ENCODE assay signal across 1 cellular context in the genomic region with DNA sequence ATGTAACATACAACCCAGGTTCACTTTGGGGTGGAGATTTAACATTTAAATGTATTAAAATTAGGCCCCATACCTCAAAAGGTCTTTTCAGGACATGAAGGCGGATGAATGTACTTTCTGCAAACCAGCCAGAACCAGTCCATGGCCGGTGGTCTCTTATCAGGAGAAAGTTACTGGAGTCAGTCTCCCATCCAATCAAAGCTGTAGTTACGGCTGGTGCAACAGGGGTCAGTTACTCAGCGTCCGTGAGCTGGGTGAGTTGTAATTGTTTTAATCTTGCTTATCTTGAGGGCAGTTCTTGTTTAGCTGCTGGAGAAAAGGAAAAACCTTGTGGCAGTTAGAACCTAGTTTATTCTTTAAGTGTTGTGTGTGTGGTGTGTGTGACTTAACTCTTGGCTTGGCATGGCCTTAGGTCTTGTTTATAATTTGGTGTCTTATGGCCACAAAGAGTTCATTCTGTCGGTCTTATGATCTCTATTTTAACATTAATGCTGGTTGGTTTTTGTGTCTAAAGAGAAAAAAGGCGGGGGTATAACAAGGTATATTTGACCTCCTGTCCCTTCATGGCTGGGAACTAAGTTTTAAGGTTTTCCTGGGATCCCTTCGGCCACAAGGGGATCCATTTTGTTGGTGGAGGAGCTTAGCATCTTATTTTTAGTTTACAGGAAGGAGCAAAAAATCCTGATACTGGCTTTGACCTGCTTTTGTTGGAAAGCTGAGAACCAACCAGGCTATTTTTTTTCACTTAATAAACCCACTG.
TF ChIP-seq lines count a peak whose summit lies in the region.

No MANE protein-coding gene starts in this region.

TF ChIP-seq in K562, 482 proteins besides CTCF, POLR2A, EP300 and RAD21 (continued from another document):
- TF ChIP-seq, protein P1, sequence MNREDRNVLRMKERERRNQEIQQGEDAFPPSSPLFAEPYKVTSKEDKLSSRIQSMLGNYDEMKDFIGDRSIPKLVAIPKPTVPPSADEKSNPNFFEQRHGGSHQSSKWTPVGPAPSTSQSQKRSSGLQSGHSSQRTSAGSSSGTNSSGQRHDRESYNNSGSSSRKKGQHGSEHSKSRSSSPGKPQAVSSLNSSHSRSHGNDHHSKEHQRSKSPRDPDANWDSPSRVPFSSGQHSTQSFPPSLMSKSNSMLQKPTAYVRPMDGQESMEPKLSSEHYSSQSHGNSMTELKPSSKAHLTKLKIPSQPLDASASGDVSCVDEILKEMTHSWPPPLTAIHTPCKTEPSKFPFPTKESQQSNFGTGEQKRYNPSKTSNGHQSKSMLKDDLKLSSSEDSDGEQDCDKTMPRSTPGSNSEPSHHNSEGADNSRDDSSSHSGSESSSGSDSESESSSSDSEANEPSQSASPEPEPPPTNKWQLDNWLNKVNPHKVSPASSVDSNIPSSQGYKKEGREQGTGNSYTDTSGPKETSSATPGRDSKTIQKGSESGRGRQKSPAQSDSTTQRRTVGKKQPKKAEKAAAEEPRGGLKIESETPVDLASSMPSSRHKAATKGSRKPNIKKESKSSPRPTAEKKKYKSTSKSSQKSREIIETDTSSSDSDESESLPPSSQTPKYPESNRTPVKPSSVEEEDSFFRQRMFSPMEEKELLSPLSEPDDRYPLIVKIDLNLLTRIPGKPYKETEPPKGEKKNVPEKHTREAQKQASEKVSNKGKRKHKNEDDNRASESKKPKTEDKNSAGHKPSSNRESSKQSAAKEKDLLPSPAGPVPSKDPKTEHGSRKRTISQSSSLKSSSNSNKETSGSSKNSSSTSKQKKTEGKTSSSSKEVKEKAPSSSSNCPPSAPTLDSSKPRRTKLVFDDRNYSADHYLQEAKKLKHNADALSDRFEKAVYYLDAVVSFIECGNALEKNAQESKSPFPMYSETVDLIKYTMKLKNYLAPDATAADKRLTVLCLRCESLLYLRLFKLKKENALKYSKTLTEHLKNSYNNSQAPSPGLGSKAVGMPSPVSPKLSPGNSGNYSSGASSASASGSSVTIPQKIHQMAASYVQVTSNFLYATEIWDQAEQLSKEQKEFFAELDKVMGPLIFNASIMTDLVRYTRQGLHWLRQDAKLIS (CRISPR knock-in tag; IDR thresholded peaks at IDR 0.05) = peak; percentile 76
- TF ChIP-seq SUPT5H (IDR thresholded peaks at IDR 0.05) = peak; percentile 84
- no peak for TF ChIP-seq PHF8 (IDR thresholded peaks at IDR 0.05; ENCODE audit: borderline replicate concordance, low read length)
- TF ChIP-seq FUS (optimal IDR thresholded peaks at IDR 0.05; ENCODE audit: low read depth, low read length) = no peak
- 0 out of 2 replicates have a peak, but pooled peaks have one; percentile 10 for TF ChIP-seq MAFF (IDR thresholded peaks at IDR 0.05; ENCODE audit: low read length)
- TF ChIP-seq ZNF583 (CRISPR knock-in tag; IDR thresholded peaks at IDR 0.05) = no peak
- peak; percentile 70 for TF ChIP-seq PML (IDR thresholded peaks at IDR 0.05; ENCODE audit: low read length)
- TF ChIP-seq TAL1 (IDR thresholded peaks at IDR 0.05) = peak; percentile 50; the same call in 1 of the 2 replicates
- 0 out of 2 replicates have a peak, but pooled peaks have one; percentile 13 for TF ChIP-seq ZNF668 (CRISPR knock-in tag; IDR thresholded peaks at IDR 0.05)
- TF ChIP-seq, protein P2, sequence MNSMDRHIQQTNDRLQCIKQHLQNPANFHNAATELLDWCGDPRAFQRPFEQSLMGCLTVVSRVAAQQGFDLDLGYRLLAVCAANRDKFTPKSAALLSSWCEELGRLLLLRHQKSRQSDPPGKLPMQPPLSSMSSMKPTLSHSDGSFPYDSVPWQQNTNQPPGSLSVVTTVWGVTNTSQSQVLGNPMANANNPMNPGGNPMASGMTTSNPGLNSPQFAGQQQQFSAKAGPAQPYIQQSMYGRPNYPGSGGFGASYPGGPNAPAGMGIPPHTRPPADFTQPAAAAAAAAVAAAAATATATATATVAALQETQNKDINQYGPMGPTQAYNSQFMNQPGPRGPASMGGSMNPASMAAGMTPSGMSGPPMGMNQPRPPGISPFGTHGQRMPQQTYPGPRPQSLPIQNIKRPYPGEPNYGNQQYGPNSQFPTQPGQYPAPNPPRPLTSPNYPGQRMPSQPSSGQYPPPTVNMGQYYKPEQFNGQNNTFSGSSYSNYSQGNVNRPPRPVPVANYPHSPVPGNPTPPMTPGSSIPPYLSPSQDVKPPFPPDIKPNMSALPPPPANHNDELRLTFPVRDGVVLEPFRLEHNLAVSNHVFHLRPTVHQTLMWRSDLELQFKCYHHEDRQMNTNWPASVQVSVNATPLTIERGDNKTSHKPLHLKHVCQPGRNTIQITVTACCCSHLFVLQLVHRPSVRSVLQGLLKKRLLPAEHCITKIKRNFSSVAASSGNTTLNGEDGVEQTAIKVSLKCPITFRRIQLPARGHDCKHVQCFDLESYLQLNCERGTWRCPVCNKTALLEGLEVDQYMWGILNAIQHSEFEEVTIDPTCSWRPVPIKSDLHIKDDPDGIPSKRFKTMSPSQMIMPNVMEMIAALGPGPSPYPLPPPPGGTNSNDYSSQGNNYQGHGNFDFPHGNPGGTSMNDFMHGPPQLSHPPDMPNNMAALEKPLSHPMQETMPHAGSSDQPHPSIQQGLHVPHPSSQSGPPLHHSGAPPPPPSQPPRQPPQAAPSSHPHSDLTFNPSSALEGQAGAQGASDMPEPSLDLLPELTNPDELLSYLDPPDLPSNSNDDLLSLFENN (IDR thresholded peaks at IDR 0.05; ENCODE audit: low read depth in 2 of 2, low read length in 2 of 2) = peak in 1 of 2 experiments; percentile 26; a peak in 2 of 4 replicates
- TF ChIP-seq MYNN (IDR thresholded peaks at IDR 0.05) = no peak
- no peak for TF ChIP-seq MYNN (CRISPR knock-in tag; IDR thresholded peaks at IDR 0.05)
- no peak for TF ChIP-seq SREBF1 (IDR thresholded peaks at IDR 0.05; ENCODE audit: borderline replicate concordance, low read depth, low read length)
- TF ChIP-seq, protein P3, sequence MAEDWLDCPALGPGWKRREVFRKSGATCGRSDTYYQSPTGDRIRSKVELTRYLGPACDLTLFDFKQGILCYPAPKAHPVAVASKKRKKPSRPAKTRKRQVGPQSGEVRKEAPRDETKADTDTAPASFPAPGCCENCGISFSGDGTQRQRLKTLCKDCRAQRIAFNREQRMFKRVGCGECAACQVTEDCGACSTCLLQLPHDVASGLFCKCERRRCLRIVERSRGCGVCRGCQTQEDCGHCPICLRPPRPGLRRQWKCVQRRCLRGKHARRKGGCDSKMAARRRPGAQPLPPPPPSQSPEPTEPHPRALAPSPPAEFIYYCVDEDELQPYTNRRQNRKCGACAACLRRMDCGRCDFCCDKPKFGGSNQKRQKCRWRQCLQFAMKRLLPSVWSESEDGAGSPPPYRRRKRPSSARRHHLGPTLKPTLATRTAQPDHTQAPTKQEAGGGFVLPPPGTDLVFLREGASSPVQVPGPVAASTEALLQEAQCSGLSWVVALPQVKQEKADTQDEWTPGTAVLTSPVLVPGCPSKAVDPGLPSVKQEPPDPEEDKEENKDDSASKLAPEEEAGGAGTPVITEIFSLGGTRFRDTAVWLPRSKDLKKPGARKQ (CRISPR knock-in tag; IDR thresholded peaks at IDR 0.05) = no peak
- TF ChIP-seq ARID2 (IDR thresholded peaks at IDR 0.05) = no peak
- TF ChIP-seq SAFB (IDR thresholded peaks at IDR 0.05; ENCODE audit: borderline replicate concordance, low read depth, low read length) = no peak
- no peak for TF ChIP-seq HDGF (IDR thresholded peaks at IDR 0.05)
- TF ChIP-seq KDM1A (IDR thresholded peaks at IDR 0.05) = peak; percentile 81 to 84
- peak; percentile 69 for TF ChIP-seq PTRF (tag; IDR thresholded peaks at IDR 0.05)
- TF ChIP-seq, protein P4, sequence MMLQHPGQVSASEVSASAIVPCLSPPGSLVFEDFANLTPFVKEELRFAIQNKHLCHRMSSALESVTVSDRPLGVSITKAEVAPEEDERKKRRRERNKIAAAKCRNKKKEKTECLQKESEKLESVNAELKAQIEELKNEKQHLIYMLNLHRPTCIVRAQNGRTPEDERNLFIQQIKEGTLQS (IDR thresholded peaks at IDR 0.05) = peak; percentile 92
- TF ChIP-seq, protein P4 (CRISPR knock-in tag; conservative IDR thresholded peaks at IDR 0.05) = no peak
- TF ChIP-seq, protein P5, sequence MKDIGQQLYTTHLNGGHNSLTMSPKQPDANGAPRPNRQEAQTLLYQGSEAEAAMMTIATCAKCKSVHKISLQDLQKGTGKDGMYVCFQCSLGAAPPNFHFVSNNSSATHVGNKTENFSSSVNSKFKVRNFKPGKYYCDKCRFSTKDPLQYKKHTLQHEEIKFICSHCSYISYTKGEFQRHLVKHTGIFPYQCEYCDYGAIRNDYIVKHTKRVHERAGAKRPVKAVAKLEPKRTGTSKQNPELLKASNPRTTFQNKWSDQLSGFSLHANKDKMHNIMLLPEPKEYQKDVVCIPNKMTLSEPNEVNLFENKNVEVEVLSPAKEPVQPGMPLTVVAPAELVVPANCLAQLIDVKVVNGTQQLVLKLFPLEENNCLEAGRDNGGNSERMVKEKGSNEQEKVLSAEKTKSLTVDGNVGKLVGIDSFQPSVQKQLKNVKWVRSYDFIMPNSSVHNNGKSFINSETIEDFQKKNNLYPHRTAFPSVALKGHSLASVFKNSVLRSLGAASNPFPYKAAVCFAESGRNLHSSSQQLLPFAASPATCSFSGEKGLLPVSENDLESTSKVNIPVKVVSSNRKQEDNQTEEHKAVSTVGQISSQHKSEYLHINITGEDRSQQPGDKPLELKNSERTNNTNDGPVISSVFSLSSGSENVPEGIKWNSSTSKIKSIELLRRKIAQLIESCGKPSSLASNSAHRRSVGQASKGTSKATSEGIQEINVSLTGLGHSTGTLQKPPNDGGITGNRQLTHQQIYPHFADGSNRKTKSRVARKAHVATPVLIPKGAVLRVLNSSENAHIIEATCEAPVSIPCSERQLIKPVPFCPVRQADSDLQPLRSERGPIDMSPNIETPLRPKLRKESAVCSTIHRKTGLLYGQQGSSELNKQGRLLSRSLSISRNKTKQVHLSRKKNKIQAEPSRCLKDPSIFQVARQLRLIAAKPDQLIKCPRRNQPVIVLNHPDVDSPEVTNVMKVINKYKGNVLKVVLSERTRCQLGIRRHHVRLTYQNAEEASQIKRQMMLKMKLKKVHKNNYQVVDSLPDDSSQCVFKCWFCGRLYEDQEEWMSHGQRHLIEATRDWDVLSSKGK (CRISPR knock-in tag; IDR thresholded peaks at IDR 0.05) = no peak
- TF ChIP-seq NCOA2 (IDR thresholded peaks at IDR 0.05; ENCODE audit: partially characterized antibody in 2 of 2) = peak; percentile 39 to 57
- TF ChIP-seq NEUROD1 (IDR thresholded peaks at IDR 0.05; ENCODE audit: borderline replicate concordance, low read depth, low read length, partially characterized antibody) = peak; percentile 69
- no peak for TF ChIP-seq ZNF174 (CRISPR knock-in tag; IDR thresholded peaks at IDR 0.05)
- TF ChIP-seq, protein P6, sequence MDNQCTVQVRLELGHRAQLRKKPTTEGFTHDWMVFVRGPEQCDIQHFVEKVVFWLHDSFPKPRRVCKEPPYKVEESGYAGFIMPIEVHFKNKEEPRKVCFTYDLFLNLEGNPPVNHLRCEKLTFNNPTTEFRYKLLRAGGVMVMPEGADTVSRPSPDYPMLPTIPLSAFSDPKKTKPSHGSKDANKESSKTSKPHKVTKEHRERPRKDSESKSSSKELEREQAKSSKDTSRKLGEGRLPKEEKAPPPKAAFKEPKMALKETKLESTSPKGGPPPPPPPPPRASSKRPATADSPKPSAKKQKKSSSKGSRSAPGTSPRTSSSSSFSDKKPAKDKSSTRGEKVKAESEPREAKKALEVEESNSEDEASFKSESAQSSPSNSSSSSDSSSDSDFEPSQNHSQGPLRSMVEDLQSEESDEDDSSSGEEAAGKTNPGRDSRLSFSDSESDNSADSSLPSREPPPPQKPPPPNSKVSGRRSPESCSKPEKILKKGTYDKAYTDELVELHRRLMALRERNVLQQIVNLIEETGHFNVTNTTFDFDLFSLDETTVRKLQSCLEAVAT (IDR thresholded peaks at IDR 0.05) = peak; percentile 95
- no peak for TF ChIP-seq CHD4 (IDR thresholded peaks at IDR 0.05; ENCODE audit: insufficient read depth, insufficient replicate concordance, low read depth, low read length, poor library complexity, severe bottlenecking)
- TF ChIP-seq NFXL1 (CRISPR knock-in tag; IDR thresholded peaks at IDR 0.05) = no peak; the same call in 1 of the 2 replicates
- TF ChIP-seq MEIS2 (IDR thresholded peaks at IDR 0.05; ENCODE audit: partially characterized antibody) = peak; percentile 66
- no peak for TF ChIP-seq KAT8 (IDR thresholded peaks at IDR 0.05; ENCODE audit: low read depth)
- no peak for TF ChIP-seq ATF1 (CRISPR knock-in tag; IDR thresholded peaks at IDR 0.05)
- peak; percentile 75 for TF ChIP-seq ATF1 (tag; IDR thresholded peaks at IDR 0.05)
- no peak for TF ChIP-seq PCBP1 (IDR thresholded peaks at IDR 0.05; ENCODE audit: low read depth, low read length, poor library complexity, severe bottlenecking)
- TF ChIP-seq HDAC2 (IDR thresholded peaks at IDR 0.05) = peak; percentile 75; the same call in 1 of the 2 replicates
- TF ChIP-seq FIP1L1 (IDR thresholded peaks at IDR 0.05; ENCODE audit: low read depth, low read length, poor library complexity, severe bottlenecking) = no peak
- no peak for TF ChIP-seq CBX2 (IDR thresholded peaks at IDR 0.05; ENCODE audit: insufficient read depth, low read length, poor library complexity, severe bottlenecking)
- peak; percentile 95 for TF ChIP-seq CEBPG (CRISPR knock-in tag; IDR thresholded peaks at IDR 0.05)
- peak; percentile 67 to 84 for TF ChIP-seq CEBPG (tag; conservative IDR thresholded peaks at IDR 0.05 in 1 of 2, IDR thresholded peaks at IDR 0.05 in 1 of 2)
- no peak for TF ChIP-seq KAT7 (CRISPR knock-in tag; IDR thresholded peaks at IDR 0.05; ENCODE audit: borderline replicate concordance)
